Comparison of ENCODE assay signal across 1 cellular context in genomic region chr17:74776044-74776962, GRCh38.
TF ChIP-seq lines count a peak whose summit lies in the region.

Gene NAT9 (minus strand): TSS chr17:74776345. CDS start chr17:74775698, 647 bp downstream.

TF ChIP-seq in HepG2, 621 proteins besides CTCF, POLR2A, EP300 and RAD21 (continued from another document and continues in another):
- peak; percentile 97 for TF ChIP-seq MAX (IDR thresholded peaks at IDR 0.05)
- TF ChIP-seq ZIK1 (CRISPR knock-in tag; IDR thresholded peaks at IDR 0.05; ENCODE audit: borderline replicate concordance, low read depth): peak; percentile 30; the same call in 1 of the 2 replicates
- TF ChIP-seq ZFP36L2 (CRISPR knock-in tag; IDR thresholded peaks at IDR 0.05): no peak
- TF ChIP-seq SALL2 (CRISPR knock-in tag; IDR thresholded peaks at IDR 0.05): no peak; the same call in 1 of the 2 replicates
- TF ChIP-seq ZNF879 (CRISPR knock-in tag; IDR thresholded peaks at IDR 0.05): no peak
- TF ChIP-seq ZNF362 (CRISPR knock-in tag; IDR thresholded peaks at IDR 0.05; ENCODE audit: borderline replicate concordance): peak; percentile 19; the same call in 1 of the 2 replicates
- TF ChIP-seq ZNF234 (CRISPR knock-in tag; conservative IDR thresholded peaks at IDR 0.05): no peak
- TF ChIP-seq KDM5A (IDR thresholded peaks at IDR 0.05; ENCODE audit: borderline replicate concordance, low read length): peak; percentile 78
- TF ChIP-seq ZNF121 (CRISPR knock-in tag; IDR thresholded peaks at IDR 0.05): no peak
- no peak for TF ChIP-seq TIGD3 (CRISPR knock-in tag; IDR thresholded peaks at IDR 0.05; ENCODE audit: borderline replicate concordance)
- peak; percentile 3; the same call in 1 of the 2 replicates for TF ChIP-seq STAG1 (CRISPR knock-in tag; IDR thresholded peaks at IDR 0.05)
- no peak for TF ChIP-seq GZF1 (CRISPR knock-in tag; IDR thresholded peaks at IDR 0.05)
- peak; percentile 59; the same call in 1 of the 2 replicates for TF ChIP-seq BATF2 (CRISPR knock-in tag; IDR thresholded peaks at IDR 0.05)
- TF ChIP-seq ZNF274 (CRISPR knock-in tag; IDR thresholded peaks at IDR 0.05): peak; percentile 76; the same call in 1 of the 2 replicates
- no peak for TF ChIP-seq ZNF800 (CRISPR knock-in tag; IDR thresholded peaks at IDR 0.05)
- peak; percentile 72 for TF ChIP-seq ASH2L (IDR thresholded peaks at IDR 0.05; ENCODE audit: insufficient read length, low read depth, low read length)
- peak; percentile 95 for TF ChIP-seq THAP11 (CRISPR knock-in tag; IDR thresholded peaks at IDR 0.05)
- peak; percentile 63 for TF ChIP-seq SRSF1 (optimal IDR thresholded peaks at IDR 0.05; ENCODE audit: low read depth, low read length)
- TF ChIP-seq IRF2 (CRISPR knock-in tag; IDR thresholded peaks at IDR 0.05): peak; percentile 77; the same call in 1 of the 2 replicates
- TF ChIP-seq ZNF468 (CRISPR knock-in tag; IDR thresholded peaks at IDR 0.05): no peak
- TF ChIP-seq ONECUT2 (CRISPR knock-in tag; IDR thresholded peaks at IDR 0.05): no peak
- TF ChIP-seq ARID2 (CRISPR knock-in tag; IDR thresholded peaks at IDR 0.05; ENCODE audit: borderline replicate concordance): no peak
- TF ChIP-seq ZNF75D (CRISPR knock-in tag; IDR thresholded peaks at IDR 0.05; ENCODE audit: borderline replicate concordance): no peak
- TF ChIP-seq GLMP (CRISPR knock-in tag; IDR thresholded peaks at IDR 0.05; ENCODE audit: borderline replicate concordance): no peak
- no peak for TF ChIP-seq ZMYM3 (CRISPR knock-in tag; IDR thresholded peaks at IDR 0.05)
- peak; percentile 98 for TF ChIP-seq SPEN (CRISPR knock-in tag; IDR thresholded peaks at IDR 0.05; ENCODE audit: low read depth)
- peak; percentile 82 for TF ChIP-seq ZGPAT (CRISPR knock-in tag; IDR thresholded peaks at IDR 0.05)
- peak; percentile 86 for TF ChIP-seq YY1 (IDR thresholded peaks at IDR 0.05; ENCODE audit: insufficient read depth, insufficient replicate concordance, low read depth, low read length)
- TF ChIP-seq U2AF1 (optimal IDR thresholded peaks at IDR 0.05; ENCODE audit: low read depth, low read length): peak; percentile 58
- peak; percentile 98 for TF ChIP-seq SP5 (CRISPR knock-in tag; IDR thresholded peaks at IDR 0.05; ENCODE audit: borderline replicate concordance, low read depth)
- TF ChIP-seq ZNF318 (CRISPR knock-in tag; IDR thresholded peaks at IDR 0.05): no peak; the same call in 1 of the 2 replicates
- peak; percentile 41; the same call in 1 of the 2 replicates for TF ChIP-seq ARID5B (CRISPR knock-in tag; IDR thresholded peaks at IDR 0.05)
- no peak for TF ChIP-seq USF2 (IDR thresholded peaks at IDR 0.05; ENCODE audit: low read depth, low read length)
- no peak; the same call in 1 of the 2 replicates for TF ChIP-seq USF2 (CRISPR knock-in tag; IDR thresholded peaks at IDR 0.05; ENCODE audit: borderline replicate concordance)
- TF ChIP-seq ZMYM2 (CRISPR knock-in tag; IDR thresholded peaks at IDR 0.05): no peak
- no peak for TF ChIP-seq CCAR2 (optimal IDR thresholded peaks at IDR 0.05; ENCODE audit: low read depth, low read length)
